20 cellular contexts compared by ENCODE assay signal in genomic region chrX:10685923-10686595, GRCh38.
"Had no signal": no experiment of that assay in that cellular context is flagged by ENCODE, and none has a peak within 500 bp of the region (broad histone marks: within the 10 kb centered on the region; RNA-seq: fewer than 3 reads in every experiment).

No MANE protein-coding gene starts in this region.

- H3K36me3 Mint-ChIP-seq: activated naive CD4-positive, alpha-beta T cell treated with anti-CD3 and anti-CD28 coated beads, Interleukin-2, amount 50 U/mL, for 24 hours; stimulated activated memory B cell treated with anti-CD40 and anti-IgM and Interleukin-4, amounts not matched to agents 10 μg/mL and 1 μg/mL and 100 μg/mL, for 72 hours had no signal

- H3K9me3 ChIP-seq: left lung, sigmoid colon had no signal

- H3K4me3 ChIP-seq: left lung, sigmoid colon, spleen had no signal

- H3K27me3 ChIP-seq: left lung, sigmoid colon, spleen had no signal

- H3K27ac Mint-ChIP-seq: activated CD4-positive, alpha-beta T cell treated with anti-CD3 and anti-CD28 coated beads, Interleukin-2, amount 10 ng/mL, durations not matched to agents 7 days and 5 days; activated naive CD4-positive, alpha-beta T cell treated with anti-CD3 and anti-CD28 coated beads, Interleukin-2, amount 50 U/mL, for 24 hours; effector memory CD8-positive, alpha-beta T cell; stimulated activated memory B cell treated with anti-CD40 and anti-IgM and Interleukin-4, amounts not matched to agents 10 μg/mL and 1 μg/mL and 100 μg/mL, for 72 hours had no signal

- H3K4me1 ChIP-seq: left lung, sigmoid colon, spleen had no signal

- FAIRE-seq: frontal cortex, kidney had no signal

- H3K4me1 Mint-ChIP-seq: activated CD4-positive, alpha-beta T cell treated with anti-CD3 and anti-CD28 coated beads, Interleukin-2, amount 10 ng/mL, durations not matched to agents 7 days and 5 days; activated naive CD4-positive, alpha-beta T cell treated with anti-CD3 and anti-CD28 coated beads, Interleukin-2, amount 50 U/mL, for 24 hours; stimulated activated memory B cell treated with anti-CD40 and anti-IgM and Interleukin-4, amounts not matched to agents 10 μg/mL and 1 μg/mL and 100 μg/mL, for 72 hours had no signal

- H3K27me3 Mint-ChIP-seq: activated CD4-positive, alpha-beta T cell treated with anti-CD3 and anti-CD28 coated beads, Interleukin-2, amount 10 ng/mL, durations not matched to agents 7 days and 5 days; activated naive CD4-positive, alpha-beta T cell treated with anti-CD3 and anti-CD28 coated beads, Interleukin-2, amount 50 U/mL, for 24 hours; effector memory CD8-positive, alpha-beta T cell; stimulated activated memory B cell treated with anti-CD40 and anti-IgM and Interleukin-4, amounts not matched to agents 10 μg/mL and 1 μg/mL and 100 μg/mL, for 72 hours had no signal

- H3K36me3 ChIP-seq: left lung, sigmoid colon, spleen had no signal

- H3K27ac ChIP-seq: left lung, sigmoid colon, spleen had no signal

- DNase-seq: activated CD4-positive, alpha-beta T cell treated with anti-CD3 and anti-CD28 coated beads, Interleukin-2, amount 10 ng/mL, durations not matched to agents 7 days and 5 days; activated CD8-positive, alpha-beta memory T cell treated with anti-CD3 and anti-CD28 coated beads for 24 hours; activated CD8-positive, alpha-beta memory T cell treated with anti-CD3 and anti-CD28 coated beads, Interleukin-2, amount 50 U/mL, for 48 hours; activated effector memory CD4-positive, alpha-beta T cell treated with Interleukin-2 at 50 U/mL for 16 hours; activated T-cell treated with anti-CD3 and anti-CD28 coated beads, Interleukin-2, amount 50 U/mL, for 48 hours; caudate nucleus; effector memory CD8-positive, alpha-beta T cell; kidney; left lung; nephron progenitor cell; nucleus accumbens; posterior cingulate gyrus; sigmoid colon; spleen; stimulated activated CD4-positive, alpha-beta T cell treated with anti-CD3 and anti-CD28 coated beads, Interleukin-4, amount 100 ng/mL, for 4 hours; T-helper 9 cell had no signal

- ATAC-seq: activated CD4-positive, CD25-positive, alpha-beta regulatory T cell treated with anti-CD3 and anti-CD28 coated beads, Interleukin-2, amount 50 U/mL, for 24 hours; effector memory CD8-positive, alpha-beta T cell; left lung; stimulated activated memory B cell treated with anti-CD40 and anti-IgM and Interleukin-4, amounts not matched to agents 10 μg/mL and 1 μg/mL and 100 μg/mL, for 72 hours had no signal

- H3K9me3 Mint-ChIP-seq: activated CD4-positive, alpha-beta T cell treated with anti-CD3 and anti-CD28 coated beads, Interleukin-2, amount 10 ng/mL, durations not matched to agents 7 days and 5 days; activated naive CD4-positive, alpha-beta T cell treated with anti-CD3 and anti-CD28 coated beads, Interleukin-2, amount 50 U/mL, for 24 hours; effector memory CD8-positive, alpha-beta T cell had no signal

- H3K4me3 Mint-ChIP-seq: activated CD4-positive, alpha-beta T cell treated with anti-CD3 and anti-CD28 coated beads, Interleukin-2, amount 10 ng/mL, durations not matched to agents 7 days and 5 days; activated naive CD4-positive, alpha-beta T cell treated with anti-CD3 and anti-CD28 coated beads, Interleukin-2, amount 50 U/mL, for 24 hours; effector memory CD8-positive, alpha-beta T cell; nephron progenitor cell; stimulated activated memory B cell treated with anti-CD40 and anti-IgM and Interleukin-4, amounts not matched to agents 10 μg/mL and 1 μg/mL and 100 μg/mL, for 72 hours had no signal
